ENCODE assay signal across 24 cellular contexts in genomic region chr1:155042789-155043188, GRCh38. TPM values are rescaled to one million over a fixed set of nuclear protein-coding genes. Genes with fewer than 3 reads are reported as not detected.
DNase-seq lines count a peak whose midpoint lies in the region; ATAC-seq, FAIRE-seq and TF ChIP-seq lines count a peak whose summit lies in the region.
"Had no signal": no experiment of that assay in that cellular context is flagged by ENCODE, and none has a peak within 500 bp of the region (broad histone marks: within the 10 kb centered on the region; RNA-seq: fewer than 3 reads in every experiment).

No MANE protein-coding gene starts in this region.

- no peak for ATAC-seq in HepG2
- no peak for ATAC-seq in right lobe of liver
- ATAC-seq in T-cell (replicated peaks in 1 of 4): no peak
- ATAC-seq in HG03565 (IDR thresholded peaks at IDR 0.05; ENCODE audit: unreplicated experiment): no peak

- H3K4me3 ChIP-seq in HepG2 (replicated peaks in 1 of 3; ENCODE audit: insufficient read depth in 1 of 3, low read depth in 2 of 3, low read length in 3 of 3) (peak overlapping the region in 1 of 3 experiments; percentile 50; a peak in 1 of 6 replicates), right lobe of liver (no peak overlapping the region), duodenal mucosa (ENCODE audit: low read depth in 1 of 2, low read length in 2 of 2) (peak overlapping the region in 1 of 2 donors; percentile 7)
- H3K4me3 ChIP-seq: MG63 had no signal

- H4K20me1 ChIP-seq in HepG2 (ENCODE audit: insufficient read depth, low read length): no peaks in the 10 kb centered on the region

- CTCF ChIA-PET in HepG2 (lab: Yijun Ruan, JAX; ENCODE audit: low intra/inter-chr PET ratio, low total read pairs): interaction anchor here (3.0 kb wide), 1 partner anchor 19 kb away, joined by 27 read pairs; no protein-coding TSS in a partner anchor
- CTCF ChIA-PET in T-cell (lab: Charles Lee): interaction anchor here in 1 of 2 donors (0.6 kb wide), 1 partner anchor 215 kb away, joined by 3 read pairs; no protein-coding TSS in a partner anchor

- H3K27me3 ChIP-seq in HepG2 (ENCODE audit: control insufficient read depth in 1 of 2, insufficient read depth in 2 of 2, low read length in 2 of 2) (peaks cover 11 to 27% of the 10 kb centered on the region in 2 experiments), right lobe of liver (no peaks in the 10 kb centered on the region), duodenal mucosa (ENCODE audit: control insufficient read depth in 1 of 2, insufficient read depth in 2 of 2, low read length in 2 of 2) (no peaks in the 10 kb centered on the region)
- H3K27me3 ChIP-seq: MG63 had no signal

- H3K4me1 ChIP-seq in HepG2 (ENCODE audit: insufficient read depth, low read length): peaks cover 63% of the 10 kb centered on the region
- H3K4me1 ChIP-seq in right lobe of liver: peaks cover 0 to 32% (median 10%) of the 10 kb centered on the region in 4 donors
- peaks cover 37 to 44% of the 10 kb centered on the region in 2 donors for H3K4me1 ChIP-seq in duodenal mucosa (ENCODE audit: control insufficient read depth in 1 of 2, insufficient read depth in 2 of 2, low read length in 2 of 2)

- H3K27ac Mint-ChIP-seq in nephron progenitor cell (peak overlapping the region; percentile 64), T-cell (no peak overlapping the region)
- H3K27ac Mint-ChIP-seq: CD4-positive, alpha-beta T cell had no signal

- no peak overlapping the region for H3K27ac ChIP-seq in HepG2 (ENCODE audit: extremely low read length, insufficient read depth, low read length)
- H3K27ac ChIP-seq in right lobe of liver: no peak overlapping the region
- H3K27ac ChIP-seq in duodenal mucosa (ENCODE audit: low read depth, low read length): peak overlapping the region; percentile 67

- TF ChIP-seq EP300 in HepG2 (IDR thresholded peaks at IDR 0.05; ENCODE audit: low read depth in 2 of 2, low read length in 2 of 2): no peak
- no peak for TF ChIP-seq EP300 in HepG2 (CRISPR knock-in tag; IDR thresholded peaks at IDR 0.05; ENCODE audit: borderline replicate concordance)

- peaks cover 12% of the 10 kb centered on the region for H3K27me3 Mint-ChIP-seq in nephron progenitor cell (ENCODE audit: low read depth, poor library complexity)
- peaks cover 0 to 3% of the 10 kb centered on the region in 2 donors for H3K27me3 Mint-ChIP-seq in T-cell
- H3K27me3 Mint-ChIP-seq: CD4-positive, alpha-beta T cell had no signal

- FAIRE-seq in HepG2 (lab: Jason Lieb, UNC): no peak
- FAIRE-seq: GM18507, H54, HTR-8/SVneo had no signal

- POLR2A ChIA-PET in HepG2 (lab: Yijun Ruan, JAX): interaction anchor here (3.2 kb wide), 1 partner anchor 26 kb away, joined by 12 read pairs; no protein-coding TSS in a partner anchor
- POLR2A ChIA-PET in T-cell (lab: Charles Lee): no interaction called here

- H3K4me3 Mint-ChIP-seq in nephron progenitor cell: no peak overlapping the region
- H3K4me3 Mint-ChIP-seq in T-cell: no peak overlapping the region
- H3K4me3 Mint-ChIP-seq: CD4-positive, alpha-beta T cell had no signal

- H3K36me3 ChIP-seq in HepG2 (replicated peaks in 1 of 2; ENCODE audit: control insufficient read depth in 1 of 2, insufficient read depth in 2 of 2, low read length in 2 of 2) (no peaks in the 10 kb centered on the region), right lobe of liver (no peaks in the 10 kb centered on the region), duodenal mucosa (ENCODE audit: control insufficient read depth in 1 of 2, insufficient read depth in 2 of 2, low read length in 2 of 2) (no peaks in the 10 kb centered on the region)
- H3K36me3 ChIP-seq: MG63 had no signal

- intact Hi-C loops in HepG2 (cut with micrococcal nuclease; ENCODE audit: unreplicated experiment) (no loop called here), right lobe of liver (cut with DNase I) (no loop called here)

- H3K36me3 Mint-ChIP-seq in nephron progenitor cell (ENCODE audit: low read depth) (no peaks in the 10 kb centered on the region), T-cell (no peaks in the 10 kb centered on the region)

- in situ Hi-C loops in HepG2 (cut with HindIII; ENCODE audit: extremely low pct_ligation_motif_present, low pct_unique_long_range_greater_than_20kb): no loop called here

- no peaks in the 10 kb centered on the region for H3K9me3 Mint-ChIP-seq in nephron progenitor cell
- H3K9me3 Mint-ChIP-seq in T-cell: no peaks in the 10 kb centered on the region
- H3K9me3 Mint-ChIP-seq: CD4-positive, alpha-beta T cell had no signal

- 36% methylated on average over 5 of the region's 5 CpGs for WGBS in HepG2 (ENCODE audit: low lambda C conversion rate)
- 51% methylated on average over 4 of the region's 5 CpGs for WGBS in right lobe of liver (ENCODE audit: insufficient coverage, low coverage, low lambda C conversion rate, missing lambda C conversion rate)

- 0 out of 2 replicates have a peak overlapping the region, but pooled peaks have one; percentile 18 for H3K9ac ChIP-seq in HepG2 (ENCODE audit: insufficient read depth, low read depth, low read length)
- peak overlapping the region; percentile 48 to 64 for H3K9ac ChIP-seq in duodenal mucosa (ENCODE audit: low read depth in 1 of 2, low read length in 2 of 2)
- H3K9ac ChIP-seq: SK-N-SH had no signal

- H3K9me3 ChIP-seq in HepG2 (ENCODE audit: low read length): no peaks in the 10 kb centered on the region
- no peaks in the 10 kb centered on the region for H3K9me3 ChIP-seq in right lobe of liver
- H3K9me3 ChIP-seq in duodenal mucosa (ENCODE audit: control insufficient read depth in 1 of 2, low read length in 2 of 2): no peaks in the 10 kb centered on the region
- H3K9me3 ChIP-seq: MG63, SK-N-SH had no signal

- TF ChIP-seq RAD21 in HepG2 (CRISPR knock-in tag; IDR thresholded peaks at IDR 0.05): no peak

- BruUV-seq in HepG2 (replicated peaks; lab: Mats Ljungman, UMichigan): no TSS peak

- no peaks in the 10 kb centered on the region for H3K79me2 ChIP-seq in HepG2 (ENCODE audit: insufficient read depth, low read length)

- H3K4me1 Mint-ChIP-seq in nephron progenitor cell: peaks cover 44% of the 10 kb centered on the region
- H3K4me1 Mint-ChIP-seq in T-cell: peaks cover 6 to 12% (median 10%) of the 10 kb centered on the region in 3 donors

- TF ChIP-seq CTCF in HepG2 (CRISPR knock-in tag; IDR thresholded peaks at IDR 0.05) (no peak), right lobe of liver (IDR thresholded peaks at IDR 0.05) (no peak), nephron progenitor cell (IDR thresholded peaks at IDR 0.05) (no peak)

- H3K4me2 ChIP-seq in HepG2 (ENCODE audit: low read depth, low read length): peak overlapping the region; percentile 65
- H3K4me2 ChIP-seq: SK-N-SH had no signal

- TF ChIP-seq POLR2A in HepG2 (IDR thresholded peaks at IDR 0.05; ENCODE audit: insufficient read depth in 1 of 2, low read depth in 2 of 2, low read length in 2 of 2) (no peak), right lobe of liver (IDR thresholded peaks at IDR 0.05) (no peak)

- H2AFZ ChIP-seq in HepG2 (ENCODE audit: low read length): no peak overlapping the region

- DNase-seq in HepG2 (ENCODE audit: low spot score) (no peak), right lobe of liver (no peak), nephron progenitor cell (no peak), RKO (ENCODE audit: low spot score) (no peak), T-cell (no peak), MV-4-11 (lab: John Stamatoyannopoulos, UW) (no peak)
- DNase-seq: CD4-positive, alpha-beta T cell; DMS53; KBM-7; MG63; NCI-H2029; NCI-H2227 treated with DMSO at 0.1 percent for 48 hours; NCI-H526 treated with DMSO at 0.1 percent for 48 hours; SK-N-SH had no signal

RNA-seq across cellular contexts. Expression of gene ADAM15, which starts 8.3 kb away (rescaled TPM):
- total RNA-seq in HepG2 (2016; rRNA removed; fragmentation: Illumina TruSeq; extraction: Trizol): 12.3 and 25.6 TPM in 2 replicates
- 9.4 and 10.0 TPM in 2 replicates for total RNA-seq in HepG2 (2016; cell fraction: cytosol; rRNA removed; fragmentation: Illumina TruSeq; extraction: Trizol; ENCODE audit: low read depth)
- 11.8 and 25.5 TPM in 2 replicates for total RNA-seq in HepG2 (2016; cell fraction: insoluble cytoplasmic fraction; rRNA removed; fragmentation: Illumina TruSeq; extraction: Trizol)
- 12.6 and 15.4 TPM in 2 replicates for total RNA-seq in HepG2 (2016; cell fraction: membrane; rRNA removed; fragmentation: Illumina TruSeq; extraction: Trizol)
- total RNA-seq in HepG2 (2016; cell fraction: nucleus; rRNA removed; fragmentation: Illumina TruSeq; extraction: Trizol): 22.9 and 27.4 TPM in 2 replicates
- 17.9 and 24.0 TPM in 2 replicates for polyA plus RNA-seq in HepG2 (2011; rRNA removed)
- polyA plus RNA-seq in HepG2 (2011; cell fraction: cytosol; rRNA removed): 12.5 and 21.6 TPM in 2 replicates
- 100 and 115 TPM in 2 replicates for polyA plus RNA-seq in HepG2 (2011; cell fraction: nucleus; rRNA removed)
- 14.8 and 20.2 TPM in 2 replicates for polyA plus RNA-seq in HepG2 (2012)
- 8.0 and 8.2 TPM in 2 replicates for polyA plus RNA-seq in HepG2 (2016; cell fraction: cytosol; fragmentation: Illumina TruSeq; extraction: Trizol; ENCODE audit: low read depth)
- polyA plus RNA-seq in HepG2 (2016; cell fraction: insoluble cytoplasmic fraction; fragmentation: Illumina TruSeq; extraction: Trizol; ENCODE audit: low read depth): 10.2 and 14.0 TPM in 2 replicates
- polyA plus RNA-seq in HepG2 (2016; cell fraction: membrane; fragmentation: Illumina TruSeq; extraction: Trizol; ENCODE audit: low read depth): 11.2 and 16.1 TPM in 2 replicates
- 65.2 and 66.0 TPM in 2 replicates for polyA plus RNA-seq in HepG2 (2016; cell fraction: nucleus; fragmentation: Illumina TruSeq; extraction: Trizol; ENCODE audit: insufficient read depth, low read depth)
- 69.0 and 416 TPM in 2 replicates for polyA minus RNA-seq in HepG2 (2011; rRNA and poly(A)+ RNA removed; ENCODE audit: low replicate concordance)
- 13.6 and 23.7 TPM in 2 replicates for polyA minus RNA-seq in HepG2 (2011; cell fraction: cytosol; rRNA and poly(A)+ RNA removed)
- 19.4 and 22.5 TPM in 2 replicates for polyA minus RNA-seq in HepG2 (2011; cell fraction: nucleus; rRNA and poly(A)+ RNA removed)
- 10 to 100 TPM; 16.2 to 33.9 (median 26.4) TPM for total RNA-seq in right lobe of liver
- 10 to 100 TPM; 17.3 to 53.0 (median 37.2) TPM for total RNA-seq in T-cell

RNA-seq across cellular contexts. Expression of gene DCST1, which starts 9.2 kb away (rescaled TPM):
- total RNA-seq in HepG2 (2016; rRNA removed; fragmentation: Illumina TruSeq; extraction: Trizol): not detected in 2 replicates
- total RNA-seq in HepG2 (2016; cell fraction: cytosol; rRNA removed; fragmentation: Illumina TruSeq; extraction: Trizol; ENCODE audit: low read depth): not detected in 2 replicates
- total RNA-seq in HepG2 (2016; cell fraction: insoluble cytoplasmic fraction; rRNA removed; fragmentation: Illumina TruSeq; extraction: Trizol): not detected in 2 replicates
- not detected in 2 replicates for total RNA-seq in HepG2 (2016; cell fraction: membrane; rRNA removed; fragmentation: Illumina TruSeq; extraction: Trizol)
- total RNA-seq in HepG2 (2016; cell fraction: nucleus; rRNA removed; fragmentation: Illumina TruSeq; extraction: Trizol): not detected in 2 replicates
- 0.04 TPM in 1 of 2 replicates, not detected in the other for polyA plus RNA-seq in HepG2 (2011; rRNA removed)
- polyA plus RNA-seq in HepG2 (2011; cell fraction: cytosol; rRNA removed): not detected in 2 replicates
- 0.19 and 0.24 TPM in 2 replicates for polyA plus RNA-seq in HepG2 (2011; cell fraction: nucleus; rRNA removed)
- polyA plus RNA-seq in HepG2 (2012): not detected in 2 replicates
- polyA plus RNA-seq in HepG2 (2016; cell fraction: cytosol; fragmentation: Illumina TruSeq; extraction: Trizol; ENCODE audit: low read depth): not detected in 2 replicates
- not detected in 2 replicates for polyA plus RNA-seq in HepG2 (2016; cell fraction: insoluble cytoplasmic fraction; fragmentation: Illumina TruSeq; extraction: Trizol; ENCODE audit: low read depth)
- not detected in 2 replicates for polyA plus RNA-seq in HepG2 (2016; cell fraction: membrane; fragmentation: Illumina TruSeq; extraction: Trizol; ENCODE audit: low read depth)
- not detected in 2 replicates for polyA plus RNA-seq in HepG2 (2016; cell fraction: nucleus; fragmentation: Illumina TruSeq; extraction: Trizol; ENCODE audit: insufficient read depth, low read depth)
- not detected in 2 replicates for polyA minus RNA-seq in HepG2 (2011; rRNA and poly(A)+ RNA removed; ENCODE audit: low replicate concordance)
- not detected in 2 replicates for polyA minus RNA-seq in HepG2 (2011; cell fraction: cytosol; rRNA and poly(A)+ RNA removed)
- not detected in 2 replicates for polyA minus RNA-seq in HepG2 (2011; cell fraction: nucleus; rRNA and poly(A)+ RNA removed)
- total RNA-seq in right lobe of liver: not detected
- under 1 TPM in 3 of 5 donors, not detected in 2; 0.30 to 0.58 (median 0.54) TPM for total RNA-seq in T-cell
- total RNA-seq: A172, Daoy, G401, NCI-H460 had no signal
- polyA plus RNA-seq: BJ, SK-N-SH had no signal

RNA-seq across cellular contexts. Expression of gene DCST2, which starts 9.2 kb away (rescaled TPM):
- total RNA-seq in HepG2 (2016; rRNA removed; fragmentation: Illumina TruSeq; extraction: Trizol): not detected in 2 replicates
- not detected in 2 replicates for total RNA-seq in HepG2 (2016; cell fraction: cytosol; rRNA removed; fragmentation: Illumina TruSeq; extraction: Trizol; ENCODE audit: low read depth)
- not detected in 2 replicates for total RNA-seq in HepG2 (2016; cell fraction: insoluble cytoplasmic fraction; rRNA removed; fragmentation: Illumina TruSeq; extraction: Trizol)
- not detected in 2 replicates for total RNA-seq in HepG2 (2016; cell fraction: membrane; rRNA removed; fragmentation: Illumina TruSeq; extraction: Trizol)
- not detected in 2 replicates for total RNA-seq in HepG2 (2016; cell fraction: nucleus; rRNA removed; fragmentation: Illumina TruSeq; extraction: Trizol)
- polyA plus RNA-seq in HepG2 (2011; rRNA removed): 0.74 and 0.80 TPM in 2 replicates
- polyA plus RNA-seq in HepG2 (2011; cell fraction: cytosol; rRNA removed): 0.17 and 0.19 TPM in 2 replicates
- polyA plus RNA-seq in HepG2 (2011; cell fraction: nucleus; rRNA removed): 7.8 and 11.4 TPM in 2 replicates
- polyA plus RNA-seq in HepG2 (2012): 0.35 and 1.6 TPM in 2 replicates
- 0.29 TPM in 1 of 2 replicates, not detected in the other for polyA plus RNA-seq in HepG2 (2016; cell fraction: cytosol; fragmentation: Illumina TruSeq; extraction: Trizol; ENCODE audit: low read depth)
- polyA plus RNA-seq in HepG2 (2016; cell fraction: insoluble cytoplasmic fraction; fragmentation: Illumina TruSeq; extraction: Trizol; ENCODE audit: low read depth): not detected in 2 replicates
- polyA plus RNA-seq in HepG2 (2016; cell fraction: membrane; fragmentation: Illumina TruSeq; extraction: Trizol; ENCODE audit: low read depth): not detected in 2 replicates
- polyA plus RNA-seq in HepG2 (2016; cell fraction: nucleus; fragmentation: Illumina TruSeq; extraction: Trizol; ENCODE audit: insufficient read depth, low read depth): 0.29 TPM in 1 of 2 replicates, not detected in the other
- polyA minus RNA-seq in HepG2 (2011; rRNA and poly(A)+ RNA removed; ENCODE audit: low replicate concordance): 0.08 and 2.6 TPM in 2 replicates
- polyA minus RNA-seq in HepG2 (2011; cell fraction: cytosol; rRNA and poly(A)+ RNA removed): not detected in 2 replicates
- polyA minus RNA-seq in HepG2 (2011; cell fraction: nucleus; rRNA and poly(A)+ RNA removed): 0.37 TPM in 1 of 2 replicates, not detected in the other
- 1 to 10 TPM in 1 of 6 experiments, under 1 TPM in 4, not detected in 1; 0.72 to 1.4 (median 0.81) TPM for total RNA-seq in right lobe of liver
- total RNA-seq in T-cell: 1 to 10 TPM; 1.1 to 2.6 (median 1.6) TPM
- total RNA-seq: Daoy had no signal

RNA-seq across cellular contexts. Expression of gene EFNA4, which starts 20.8 kb away (rescaled TPM):
- total RNA-seq in HepG2 (2016; rRNA removed; fragmentation: Illumina TruSeq; extraction: Trizol) (9.3 and 17.2 TPM in 2 replicates), right lobe of liver (1 to 10 TPM; 2.3 to 6.4 (median 3.0) TPM), T-cell (1 to 10 TPM; 3.1 to 7.8 (median 6.6) TPM)
- total RNA-seq in HepG2 (2016; cell fraction: cytosol; rRNA removed; fragmentation: Illumina TruSeq; extraction: Trizol; ENCODE audit: low read depth): 7.3 and 8.5 TPM in 2 replicates
- 11.0 and 17.1 TPM in 2 replicates for total RNA-seq in HepG2 (2016; cell fraction: insoluble cytoplasmic fraction; rRNA removed; fragmentation: Illumina TruSeq; extraction: Trizol)
- 8.8 and 11.0 TPM in 2 replicates for total RNA-seq in HepG2 (2016; cell fraction: membrane; rRNA removed; fragmentation: Illumina TruSeq; extraction: Trizol)
- total RNA-seq in HepG2 (2016; cell fraction: nucleus; rRNA removed; fragmentation: Illumina TruSeq; extraction: Trizol): 11.6 and 14.7 TPM in 2 replicates
- polyA plus RNA-seq in HepG2 (2011; rRNA removed): 12.0 and 13.9 TPM in 2 replicates
- polyA plus RNA-seq in HepG2 (2011; cell fraction: cytosol; rRNA removed): 10.6 and 13.8 TPM in 2 replicates
- 8.4 and 8.6 TPM in 2 replicates for polyA plus RNA-seq in HepG2 (2011; cell fraction: nucleus; rRNA removed)
- 6.5 and 7.0 TPM in 2 replicates for polyA plus RNA-seq in HepG2 (2012)
- polyA plus RNA-seq in HepG2 (2016; cell fraction: cytosol; fragmentation: Illumina TruSeq; extraction: Trizol; ENCODE audit: low read depth): 3.8 and 4.4 TPM in 2 replicates
- 9.8 and 11.5 TPM in 2 replicates for polyA plus RNA-seq in HepG2 (2016; cell fraction: insoluble cytoplasmic fraction; fragmentation: Illumina TruSeq; extraction: Trizol; ENCODE audit: low read depth)
- polyA plus RNA-seq in HepG2 (2016; cell fraction: membrane; fragmentation: Illumina TruSeq; extraction: Trizol; ENCODE audit: low read depth): 5.1 and 5.2 TPM in 2 replicates
- 25.7 and 27.9 TPM in 2 replicates for polyA plus RNA-seq in HepG2 (2016; cell fraction: nucleus; fragmentation: Illumina TruSeq; extraction: Trizol; ENCODE audit: insufficient read depth, low read depth)
- polyA minus RNA-seq in HepG2 (2011; rRNA and poly(A)+ RNA removed; ENCODE audit: low replicate concordance): 11.1 and 12.4 TPM in 2 replicates
- 4.8 and 5.1 TPM in 2 replicates for polyA minus RNA-seq in HepG2 (2011; cell fraction: cytosol; rRNA and poly(A)+ RNA removed)
- 2.4 and 3.6 TPM in 2 replicates for polyA minus RNA-seq in HepG2 (2011; cell fraction: nucleus; rRNA and poly(A)+ RNA removed)

RNA-seq across cellular contexts. Expression of gene EFNA3, which starts 35.8 kb away (rescaled TPM):
- total RNA-seq in HepG2 (2016; rRNA removed; fragmentation: Illumina TruSeq; extraction: Trizol) (1.0 and 1.6 TPM in 2 replicates), right lobe of liver (1 to 10 TPM in 4 of 6 experiments, under 1 TPM in 2; 0.26 to 4.0 (median 2.5) TPM), T-cell (1 to 10 TPM in 3 of 5 donors, under 1 TPM in 1, not detected in 1; 0.68 to 2.6 (median 2.3) TPM)
- total RNA-seq in HepG2 (2016; cell fraction: cytosol; rRNA removed; fragmentation: Illumina TruSeq; extraction: Trizol; ENCODE audit: low read depth): 0.62 and 0.71 TPM in 2 replicates
- 1.1 and 1.4 TPM in 2 replicates for total RNA-seq in HepG2 (2016; cell fraction: insoluble cytoplasmic fraction; rRNA removed; fragmentation: Illumina TruSeq; extraction: Trizol)
- total RNA-seq in HepG2 (2016; cell fraction: membrane; rRNA removed; fragmentation: Illumina TruSeq; extraction: Trizol): 1.1 TPM in 2 replicates
- total RNA-seq in HepG2 (2016; cell fraction: nucleus; rRNA removed; fragmentation: Illumina TruSeq; extraction: Trizol): 0.22 and 0.34 TPM in 2 replicates
- 5.7 and 6.8 TPM in 2 replicates for polyA plus RNA-seq in HepG2 (2011; rRNA removed)
- 3.6 and 6.1 TPM in 2 replicates for polyA plus RNA-seq in HepG2 (2011; cell fraction: cytosol; rRNA removed)
- polyA plus RNA-seq in HepG2 (2011; cell fraction: nucleus; rRNA removed): 6.0 and 6.7 TPM in 2 replicates
- polyA plus RNA-seq in HepG2 (2012): 4.7 and 5.0 TPM in 2 replicates
- polyA plus RNA-seq in HepG2 (2016; cell fraction: cytosol; fragmentation: Illumina TruSeq; extraction: Trizol; ENCODE audit: low read depth): 0.71 and 0.87 TPM in 2 replicates
- 1.6 and 1.7 TPM in 2 replicates for polyA plus RNA-seq in HepG2 (2016; cell fraction: insoluble cytoplasmic fraction; fragmentation: Illumina TruSeq; extraction: Trizol; ENCODE audit: low read depth)
- polyA plus RNA-seq in HepG2 (2016; cell fraction: membrane; fragmentation: Illumina TruSeq; extraction: Trizol; ENCODE audit: low read depth): 0.94 and 1.0 TPM in 2 replicates
- 1.4 and 2.1 TPM in 2 replicates for polyA plus RNA-seq in HepG2 (2016; cell fraction: nucleus; fragmentation: Illumina TruSeq; extraction: Trizol; ENCODE audit: insufficient read depth, low read depth)
- polyA minus RNA-seq in HepG2 (2011; rRNA and poly(A)+ RNA removed; ENCODE audit: low replicate concordance): 8.7 and 10.6 TPM in 2 replicates
- 1.8 and 2.5 TPM in 2 replicates for polyA minus RNA-seq in HepG2 (2011; cell fraction: cytosol; rRNA and poly(A)+ RNA removed)
- 1.2 TPM in 1 of 2 replicates, not detected in the other for polyA minus RNA-seq in HepG2 (2011; cell fraction: nucleus; rRNA and poly(A)+ RNA removed)
